In genomic region chr20:37345339-37346231, GRCh38 we compare ENCODE assay signal across 8 cellular contexts. TPM values are rescaled to one million over a fixed set of nuclear protein-coding genes. Genes with fewer than 3 reads are reported as not detected.
A peak's percentile ranks its signal among the peaks of the same experiment; 100 is the strongest.
DNase-seq lines count a peak whose midpoint lies in the region; ATAC-seq and TF ChIP-seq lines count a peak whose summit lies in the region.

TSS of gene SRC (plus strand) at chr20:37346140. CDS start at chr20:37384154, 38,014 bp downstream.

- H3K27ac Mint-ChIP-seq in activated B cell treated with CpG ODN at 0.5 μM for 24 hours, result peak within 1 kb of the TSS; percentile 80

- H3K4me1 Mint-ChIP-seq in activated B cell treated with CpG ODN at 0.5 μM for 24 hours, result peaks cover 54% of the 10 kb centered on the region

- H3K4me3 Mint-ChIP-seq in activated B cell treated with CpG ODN at 0.5 μM for 24 hours, result peak within 1 kb of the TSS; percentile 84

- DNase-seq in 8988T (peak; percentile 88), NCI-H1694 (lab: John Stamatoyannopoulos, UW) (peak; percentile 28), activated B cell treated with CpG ODN at 0.5 μM for 24 hours (peak; percentile 56), choroid plexus epithelial cell (ENCODE audit: low read depth) (peak; percentile 64), kidney tubule cell (ENCODE audit: low spot score) (peak; percentile 87)
- peak in 2 of 3 donors; percentile 25 to 49 for DNase-seq in stimulated activated CD4-positive, alpha-beta T cell treated with anti-CD3 and anti-CD28 coated beads, Interleukin-12 subunit alpha, Interleukin-12 subunit beta, amount 100 ng/mL, for 48 hours (ENCODE audit: low read depth in 2 of 3, low spot score in 1 of 3)

- no peaks in the 10 kb centered on the region for H3K27me3 Mint-ChIP-seq in activated B cell treated with CpG ODN at 0.5 μM for 24 hours

- peak; percentile 56 for ATAC-seq in GM18867 (IDR thresholded peaks at IDR 0.05; ENCODE audit: unreplicated experiment)
- ATAC-seq in activated B cell treated with CpG ODN at 0.5 μM for 24 hours (ENCODE audit: low read depth), result peak; percentile 65
- ATAC-seq in HG03097 (IDR thresholded peaks at IDR 0.05; ENCODE audit: low FRiP score, unreplicated experiment), result no peak

- POLR2A ChIA-PET in activated B cell treated with CpG ODN at 0.5 μM for 24 hours (lab: Charles Lee), result interaction anchor here (0.6 to 5.5 kb wide), 21 partner anchors 9 to 717 kb away, joined by 3 to 52 read pairs (median 4); partner anchors contain the start of genes MANBAL, MROH8 and RPN2

- H3K4me3 ChIP-seq in choroid plexus epithelial cell (ENCODE audit: low read depth, low read length), result peak within 1 kb of the TSS; percentile 64

- intact Hi-C loops in activated B cell treated with CpG ODN at 0.5 μM for 24 hours (cut with micrococcal nuclease), result loop anchor here (1.0 kb wide), 1 partner anchor 9 kb away; no protein-coding TSS in a partner anchor

- peaks cover 11% of the 10 kb centered on the region for H3K36me3 Mint-ChIP-seq in activated B cell treated with CpG ODN at 0.5 μM for 24 hours (ENCODE audit: low read depth)

- TF ChIP-seq CTCF in activated B cell treated with CpG ODN at 0.5 μM for 24 hours (IDR thresholded peaks at IDR 0.05), result no peak
- TF ChIP-seq CTCF in choroid plexus epithelial cell (conservative IDR thresholded peaks at IDR 0.05; ENCODE audit: low read depth, low read length), result no peak

- no peaks in the 10 kb centered on the region for H3K9me3 Mint-ChIP-seq in activated B cell treated with CpG ODN at 0.5 μM for 24 hours

- CTCF ChIA-PET in activated B cell treated with CpG ODN at 0.5 μM for 24 hours (lab: Charles Lee), result interaction anchor here (1.5 to 2.5 kb wide), 2 partner anchors 37 to 39 kb away, joined by 3 to 8 read pairs; no protein-coding TSS in a partner anchor

RNA-seq across cellular contexts. Expression of gene SRC, which starts in this region (rescaled TPM):
- total RNA-seq in activated B cell treated with CpG ODN at 0.5 μM for 24 hours, result 62.9 and 72.7 TPM in 2 replicates

Comparison
In these comparisons a context has a peak if more than half of its experiments do, and no peak if none do; other contexts are left out.
1. DNase-seq: peak in every context shown above with its lines; median percentile 88 in 8988T; 87 in kidney tubule cell; 64 in choroid plexus epithelial cell; 56 in activated B cell treated with CpG ODN at 0.5 μM for 24 hours; 37 in stimulated activated CD4-positive, alpha-beta T cell treated with anti-CD3 and anti-CD28 coated beads, Interleukin-12 subunit alpha, Interleukin-12 subunit beta, amount 100 ng/mL, for 48 hours; 28 in NCI-H1694.